1 cellular context compared by ENCODE assay signal in the genomic region with DNA sequence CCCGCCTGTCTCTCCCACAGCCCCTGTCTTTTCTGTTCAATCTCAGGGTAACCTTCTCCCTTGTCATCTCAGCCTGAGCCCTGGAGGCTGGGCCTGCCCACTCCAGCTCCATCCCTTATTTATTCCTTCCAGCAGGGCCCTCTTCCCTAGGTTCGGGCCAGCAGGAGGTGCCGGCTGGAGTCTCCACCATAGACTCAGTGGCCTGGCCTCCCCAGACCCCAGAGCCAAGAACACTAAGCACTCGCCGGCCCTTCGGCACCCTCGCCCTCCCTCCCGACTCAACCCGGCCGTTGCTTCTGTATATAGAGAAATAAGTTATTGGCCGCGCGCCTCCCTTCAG.
TF ChIP-seq lines count a peak whose summit lies in the region.

No MANE protein-coding gene starts in this region.

TF ChIP-seq in SK-N-SH, 30 proteins besides CTCF, POLR2A, EP300 and RAD21 (continued from another document):
- TF ChIP-seq YY1 (IDR thresholded peaks at IDR 0.05; ENCODE audit: low read depth) (no peak), RCOR1 (IDR thresholded peaks at IDR 0.05; ENCODE audit: low read length) (no peak), RXRA (IDR thresholded peaks at IDR 0.05; ENCODE audit: borderline replicate concordance, low read depth) (no peak), POLR2AphosphoS5 (IDR thresholded peaks at IDR 0.05; ENCODE audit: low read depth, low read length) (no peak), CHD2 (IDR thresholded peaks at IDR 0.05; ENCODE audit: low read length, partially characterized antibody) (no peak), SMC3 (IDR thresholded peaks at IDR 0.05; ENCODE audit: low read depth, low read length) (no peak), GATA2 (CRISPR knock-in tag; IDR thresholded peaks at IDR 0.05) (no peak), TAF1 (IDR thresholded peaks at IDR 0.05; ENCODE audit: borderline replicate concordance, low read depth, low read length) (no peak), ELF1 (IDR thresholded peaks at IDR 0.05) (no peak), FOXM1 (IDR thresholded peaks at IDR 0.05; ENCODE audit: low read depth) (no peak), FOXJ3 (CRISPR knock-in tag; IDR thresholded peaks at IDR 0.05) (no peak), NRF1 (IDR thresholded peaks at IDR 0.05; ENCODE audit: low read depth, low read length) (no peak), NFIC (IDR thresholded peaks at IDR 0.05; ENCODE audit: borderline replicate concordance) (no peak), TEAD4 (IDR thresholded peaks at IDR 0.05; ENCODE audit: borderline replicate concordance, insufficient read depth) (no peak)
- TF ChIP-seq, protein P1, sequence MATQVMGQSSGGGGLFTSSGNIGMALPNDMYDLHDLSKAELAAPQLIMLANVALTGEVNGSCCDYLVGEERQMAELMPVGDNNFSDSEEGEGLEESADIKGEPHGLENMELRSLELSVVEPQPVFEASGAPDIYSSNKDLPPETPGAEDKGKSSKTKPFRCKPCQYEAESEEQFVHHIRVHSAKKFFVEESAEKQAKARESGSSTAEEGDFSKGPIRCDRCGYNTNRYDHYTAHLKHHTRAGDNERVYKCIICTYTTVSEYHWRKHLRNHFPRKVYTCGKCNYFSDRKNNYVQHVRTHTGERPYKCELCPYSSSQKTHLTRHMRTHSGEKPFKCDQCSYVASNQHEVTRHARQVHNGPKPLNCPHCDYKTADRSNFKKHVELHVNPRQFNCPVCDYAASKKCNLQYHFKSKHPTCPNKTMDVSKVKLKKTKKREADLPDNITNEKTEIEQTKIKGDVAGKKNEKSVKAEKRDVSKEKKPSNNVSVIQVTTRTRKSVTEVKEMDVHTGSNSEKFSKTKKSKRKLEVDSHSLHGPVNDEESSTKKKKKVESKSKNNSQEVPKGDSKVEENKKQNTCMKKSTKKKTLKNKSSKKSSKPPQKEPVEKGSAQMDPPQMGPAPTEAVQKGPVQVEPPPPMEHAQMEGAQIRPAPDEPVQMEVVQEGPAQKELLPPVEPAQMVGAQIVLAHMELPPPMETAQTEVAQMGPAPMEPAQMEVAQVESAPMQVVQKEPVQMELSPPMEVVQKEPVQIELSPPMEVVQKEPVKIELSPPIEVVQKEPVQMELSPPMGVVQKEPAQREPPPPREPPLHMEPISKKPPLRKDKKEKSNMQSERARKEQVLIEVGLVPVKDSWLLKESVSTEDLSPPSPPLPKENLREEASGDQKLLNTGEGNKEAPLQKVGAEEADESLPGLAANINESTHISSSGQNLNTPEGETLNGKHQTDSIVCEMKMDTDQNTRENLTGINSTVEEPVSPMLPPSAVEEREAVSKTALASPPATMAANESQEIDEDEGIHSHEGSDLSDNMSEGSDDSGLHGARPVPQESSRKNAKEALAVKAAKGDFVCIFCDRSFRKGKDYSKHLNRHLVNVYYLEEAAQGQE (IDR thresholded peaks at IDR 0.05; ENCODE audit: low read depth, low read length) = no peak
- TF ChIP-seq, protein P2, sequence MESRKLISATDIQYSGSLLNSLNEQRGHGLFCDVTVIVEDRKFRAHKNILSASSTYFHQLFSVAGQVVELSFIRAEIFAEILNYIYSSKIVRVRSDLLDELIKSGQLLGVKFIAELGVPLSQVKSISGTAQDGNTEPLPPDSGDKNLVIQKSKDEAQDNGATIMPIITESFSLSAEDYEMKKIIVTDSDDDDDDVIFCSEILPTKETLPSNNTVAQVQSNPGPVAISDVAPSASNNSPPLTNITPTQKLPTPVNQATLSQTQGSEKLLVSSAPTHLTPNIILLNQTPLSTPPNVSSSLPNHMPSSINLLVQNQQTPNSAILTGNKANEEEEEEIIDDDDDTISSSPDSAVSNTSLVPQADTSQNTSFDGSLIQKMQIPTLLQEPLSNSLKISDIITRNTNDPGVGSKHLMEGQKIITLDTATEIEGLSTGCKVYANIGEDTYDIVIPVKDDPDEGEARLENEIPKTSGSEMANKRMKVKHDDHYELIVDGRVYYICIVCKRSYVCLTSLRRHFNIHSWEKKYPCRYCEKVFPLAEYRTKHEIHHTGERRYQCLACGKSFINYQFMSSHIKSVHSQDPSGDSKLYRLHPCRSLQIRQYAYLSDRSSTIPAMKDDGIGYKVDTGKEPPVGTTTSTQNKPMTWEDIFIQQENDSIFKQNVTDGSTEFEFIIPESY (IDR thresholded peaks at IDR 0.05; ENCODE audit: borderline replicate concordance, low read depth) = no peak
- TF ChIP-seq, protein P3, sequence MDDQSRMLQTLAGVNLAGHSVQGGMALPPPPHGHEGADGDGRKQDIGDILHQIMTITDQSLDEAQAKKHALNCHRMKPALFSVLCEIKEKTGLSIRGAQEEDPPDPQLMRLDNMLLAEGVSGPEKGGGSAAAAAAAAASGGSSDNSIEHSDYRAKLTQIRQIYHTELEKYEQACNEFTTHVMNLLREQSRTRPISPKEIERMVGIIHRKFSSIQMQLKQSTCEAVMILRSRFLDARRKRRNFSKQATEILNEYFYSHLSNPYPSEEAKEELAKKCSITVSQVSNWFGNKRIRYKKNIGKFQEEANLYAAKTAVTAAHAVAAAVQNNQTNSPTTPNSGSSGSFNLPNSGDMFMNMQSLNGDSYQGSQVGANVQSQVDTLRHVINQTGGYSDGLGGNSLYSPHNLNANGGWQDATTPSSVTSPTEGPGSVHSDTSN (IDR thresholded peaks at IDR 0.05) = no peak
